ENCODE assay signal across 8 cellular contexts in the genomic region with DNA sequence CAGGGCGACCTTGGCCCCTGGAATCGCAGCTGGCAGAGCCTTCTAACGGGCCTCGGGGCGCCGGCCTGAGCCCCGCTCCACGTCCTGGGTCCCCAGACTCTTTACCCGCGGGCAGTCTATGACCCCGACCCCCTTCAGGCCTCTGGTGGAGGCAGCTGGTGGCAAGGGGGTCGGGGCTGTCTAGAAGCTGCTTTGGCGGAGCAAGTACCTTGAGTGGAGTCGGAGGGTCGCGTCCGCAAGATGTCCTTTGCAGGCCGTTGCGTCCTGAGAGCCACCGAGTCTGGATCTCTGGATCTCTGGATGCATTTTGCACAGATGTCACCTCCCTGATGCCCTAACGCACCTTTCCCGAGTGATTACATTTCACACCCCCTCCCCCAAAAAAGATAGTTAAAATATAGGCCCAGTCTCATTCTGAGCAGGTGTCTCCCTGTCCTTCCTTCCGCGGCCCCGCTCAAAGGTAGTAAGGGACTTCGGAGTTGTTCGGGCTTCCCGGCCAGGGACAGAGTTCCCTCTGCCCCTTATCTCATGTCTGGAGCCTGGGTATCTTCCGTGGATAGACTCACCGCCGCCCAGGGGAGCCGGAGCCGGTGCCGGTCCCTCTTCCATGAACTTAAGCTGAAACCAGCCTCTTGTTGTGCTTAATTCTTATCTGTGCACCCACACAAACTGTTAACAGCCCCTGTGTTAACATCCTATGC. TPM values are rescaled to one million over a fixed set of nuclear protein-coding genes. Genes with fewer than 3 reads are reported as not detected.
A peak's percentile ranks its signal among the peaks of the same experiment; 100 is the strongest.
DNase-seq lines count a peak whose midpoint lies in the region; ATAC-seq lines count a peak whose summit lies in the region.

No MANE protein-coding gene starts in this region.

- no peaks in the 10 kb centered on the region for H3K27me3 Mint-ChIP-seq in central memory CD8-positive, alpha-beta T cell

- peaks cover 48% of the 10 kb centered on the region for H3K4me1 Mint-ChIP-seq in central memory CD8-positive, alpha-beta T cell

- peak overlapping the region; percentile 98 for H3K4me3 ChIP-seq in SJCRH30

- H3K27me3 ChIP-seq in SJCRH30, result no peaks in the 10 kb centered on the region

- H3K9me3 ChIP-seq in SJCRH30 (replicated peaks), result no peaks in the 10 kb centered on the region

- peaks cover 2% of the 10 kb centered on the region; the same call in 1 of the 2 replicates for H3K4me1 ChIP-seq in SJCRH30

- H3K4me3 Mint-ChIP-seq in central memory CD8-positive, alpha-beta T cell, result peak overlapping the region; percentile 98

- peaks cover 14% of the 10 kb centered on the region for H3K36me3 Mint-ChIP-seq in central memory CD8-positive, alpha-beta T cell (ENCODE audit: insufficient read depth)

- H3K27ac ChIP-seq in SJCRH30, result peak overlapping the region; percentile 21; the same call in 1 of the 2 replicates

- DNase-seq in activated CD4-positive, CD25-positive, alpha-beta regulatory T cell treated with anti-CD3 and anti-CD28 coated beads, Interleukin-2, amount 50 U/mL, for 72 hours, result peak; percentile 35
- DNase-seq in SJCRH30, result peak; percentile 9 to 36
- no peak for DNase-seq in central memory CD8-positive, alpha-beta T cell (ENCODE audit: low spot score in 2 of 2)
- DNase-seq in left lobe of liver (ENCODE audit: low spot score), result peak; percentile 48
- DNase-seq in stimulated activated CD8-positive, alpha-beta memory T cell treated with anti-CD3 and anti-CD28 coated beads, Interleukin-12 subunit alpha, Interleukin-12 subunit beta, amount 100 ng/mL, for 24 hours (ENCODE audit: extremely low read depth), result peak; percentile 1
- DNase-seq in NOMO-1 treated with DMSO at 0.1 percent for 48 hours (lab: John Stamatoyannopoulos, UW; ENCODE audit: unreplicated experiment), result no peak

- no peak for ATAC-seq in activated CD4-positive, CD25-positive, alpha-beta regulatory T cell treated with anti-CD3 and anti-CD28 coated beads, Interleukin-2, amount 50 U/mL, for 24 hours
- ATAC-seq in HG02840 (IDR thresholded peaks at IDR 0.05; ENCODE audit: low FRiP score, unreplicated experiment), result peak; percentile 27
- ATAC-seq in central memory CD8-positive, alpha-beta T cell (replicated peaks; ENCODE audit: extremely low read depth, poor library complexity, severe bottlenecking), result no peak
- peak; percentile 18 for ATAC-seq in left lobe of liver

- peak overlapping the region; percentile 99 for H3K27ac Mint-ChIP-seq in central memory CD8-positive, alpha-beta T cell (ENCODE audit: low read depth)

- H3K9me3 Mint-ChIP-seq in central memory CD8-positive, alpha-beta T cell, result no peaks in the 10 kb centered on the region

- no peaks in the 10 kb centered on the region; the same call in 1 of the 2 replicates for H3K36me3 ChIP-seq in SJCRH30

RNA-seq across cellular contexts. Expression of a gene that starts 0.4 kb away (rescaled TPM):
- 8.0 and 9.6 TPM in 2 replicates for total RNA-seq in SJCRH30 (2014; rRNA removed; shearing (Covaris generic))
- 328 TPM for total RNA-seq in left lobe of liver

RNA-seq across cellular contexts. Expression of a gene that starts 0.7 kb away (rescaled TPM):
- total RNA-seq in SJCRH30 (2014; rRNA removed; shearing (Covaris generic)), result 7.8 and 9.3 TPM in 2 replicates
- total RNA-seq in left lobe of liver, result 12.7 TPM

RNA-seq across cellular contexts. Expression of a gene that starts 29.1 kb away (rescaled TPM):
- total RNA-seq in SJCRH30 (2014; rRNA removed; shearing (Covaris generic)), result 6.8 and 7.9 TPM in 2 replicates
- 4.5 TPM for total RNA-seq in left lobe of liver

RNA-seq across cellular contexts. Expression of a gene that starts 55.2 kb away (rescaled TPM):
- total RNA-seq in SJCRH30 (2014; rRNA removed; shearing (Covaris generic)), result 12.0 and 14.1 TPM in 2 replicates
- 1.9 TPM for total RNA-seq in left lobe of liver

Comparison
In these comparisons a context has a peak if more than half of its experiments do, and no peak if none do; other contexts are left out.
1. DNase-seq: peak in activated CD4-positive, CD25-positive, alpha-beta regulatory T cell treated with anti-CD3 and anti-CD28 coated beads, Interleukin-2, amount 50 U/mL, for 72 hours (single experiment), SJCRH30 (2 of 2), left lobe of liver (single experiment) and stimulated activated CD8-positive, alpha-beta memory T cell treated with anti-CD3 and anti-CD28 coated beads, Interleukin-12 subunit alpha, Interleukin-12 subunit beta, amount 100 ng/mL, for 24 hours (single experiment); none in central memory CD8-positive, alpha-beta T cell (0 of 2) and NOMO-1 treated with DMSO at 0.1 percent for 48 hours (single experiment).
2. ATAC-seq: peak in HG02840 (single experiment) and left lobe of liver (single experiment); none in activated CD4-positive, CD25-positive, alpha-beta regulatory T cell treated with anti-CD3 and anti-CD28 coated beads, Interleukin-2, amount 50 U/mL, for 24 hours (0 of 2) and central memory CD8-positive, alpha-beta T cell (single experiment).
3. RNA of a gene that starts 0.4 kb away (total RNA-seq): 328 TPM in left lobe of liver (single experiment); 8.0 to 9.6 TPM in SJCRH30; every median in the first group is over 10 times any median in the second.